Comparison of ENCODE assay signal across 1 cellular context in genomic region chr17:42677921-42678781, GRCh38.
TF ChIP-seq lines count a peak whose summit lies in the region.

No MANE protein-coding gene starts in this region.

TF ChIP-seq in K562, 482 proteins besides CTCF, POLR2A, EP300 and RAD21 (continued from another document and continues in another):
- TF ChIP-seq HOMEZ (CRISPR knock-in tag; IDR thresholded peaks at IDR 0.05): no peak
- 0 out of 2 replicates have a peak, but pooled peaks have one; percentile 40 for TF ChIP-seq EP400 (IDR thresholded peaks at IDR 0.05)
- 0 out of 2 replicates have a peak, but pooled peaks have one; percentile 15 for TF ChIP-seq RNF2 (IDR thresholded peaks at IDR 0.05)
- no peak for TF ChIP-seq ARNT (IDR thresholded peaks at IDR 0.05)
- no peak for TF ChIP-seq SP1 (CRISPR knock-in tag; IDR thresholded peaks at IDR 0.05)
- 0 out of 2 replicates have a peak, but pooled peaks have one; percentile 39 for TF ChIP-seq BCOR (IDR thresholded peaks at IDR 0.05)
- peak; percentile 46; the same call in 1 of the 2 replicates for TF ChIP-seq TEAD4 (IDR thresholded peaks at IDR 0.05; ENCODE audit: low read length)
- no peak for TF ChIP-seq TEAD4 (CRISPR knock-in tag; IDR thresholded peaks at IDR 0.05; ENCODE audit: borderline replicate concordance)
- 0 out of 2 replicates have a peak, but pooled peaks have one; percentile 46 for TF ChIP-seq ATF6 (CRISPR knock-in tag; IDR thresholded peaks at IDR 0.05)
- no peak for TF ChIP-seq PHF21A (IDR thresholded peaks at IDR 0.05; ENCODE audit: borderline replicate concordance, low read depth)
- no peak for TF ChIP-seq BDP1 (IDR thresholded peaks at IDR 0.05; ENCODE audit: insufficient read depth, insufficient read length)
- no peak for TF ChIP-seq GTF3C2 (IDR thresholded peaks at IDR 0.05; ENCODE audit: borderline replicate concordance, extremely low read depth, insufficient read length)
- peak; percentile 47; the same call in 1 of the 2 replicates for TF ChIP-seq SMAD4 (CRISPR knock-in tag; conservative IDR thresholded peaks at IDR 0.05)
- no peak for TF ChIP-seq PTBP1 (IDR thresholded peaks at IDR 0.05; ENCODE audit: low read depth, low read length)
- TF ChIP-seq ZNF280B (CRISPR knock-in tag; IDR thresholded peaks at IDR 0.05): no peak
- peak; percentile 59; the same call in 1 of the 2 replicates for TF ChIP-seq SUPT5H (IDR thresholded peaks at IDR 0.05)
- TF ChIP-seq ZBTB43 (CRISPR knock-in tag; IDR thresholded peaks at IDR 0.05): no peak
- TF ChIP-seq STAG1 (CRISPR knock-in tag; IDR thresholded peaks at IDR 0.05; ENCODE audit: borderline replicate concordance): no peak
- TF ChIP-seq SIN3A (IDR thresholded peaks at IDR 0.05; ENCODE audit: borderline replicate concordance in 2 of 2, control insufficient read depth in 1 of 2, low read depth in 2 of 2, low read length in 2 of 2): peak in 1 of 2 experiments; percentile 37; a peak in 2 of 4 replicates
- no peak for TF ChIP-seq POLR2AphosphoS2 (IDR thresholded peaks at IDR 0.05; ENCODE audit: low read length)
- TF ChIP-seq JUN (IDR thresholded peaks at IDR 0.05; ENCODE audit: borderline replicate concordance, low read depth, low read length): no peak
- no peak for TF ChIP-seq JUN (CRISPR knock-in tag; IDR thresholded peaks at IDR 0.05; ENCODE audit: borderline replicate concordance)
- TF ChIP-seq ZNF282 (CRISPR knock-in tag; IDR thresholded peaks at IDR 0.05): no peak
- no peak for TF ChIP-seq ZC3H8 (IDR thresholded peaks at IDR 0.05)
- no peak for TF ChIP-seq TRIM28 (IDR thresholded peaks at IDR 0.05)
- peak; percentile 94 for TF ChIP-seq HMGN3 (IDR thresholded peaks at IDR 0.05; ENCODE audit: borderline replicate concordance, extremely low read depth, insufficient read length, low read depth, low read length)
- TF ChIP-seq ZNF639 (CRISPR knock-in tag; conservative IDR thresholded peaks at IDR 0.05 in 1 of 2, IDR thresholded peaks at IDR 0.05 in 1 of 2): peak in 1 of 2 experiments; percentile 35; a peak in 1 of 4 replicates
- TF ChIP-seq CEBPZ (IDR thresholded peaks at IDR 0.05; ENCODE audit: borderline replicate concordance, low read depth, low read length): no peak
- TF ChIP-seq FOXK1 (CRISPR knock-in tag; IDR thresholded peaks at IDR 0.05; ENCODE audit: borderline replicate concordance): no peak
- TF ChIP-seq XRCC5 (IDR thresholded peaks at IDR 0.05; ENCODE audit: low read depth, low read length): peak; percentile 22; the same call in 1 of the 2 replicates
- TF ChIP-seq SIX5 (IDR thresholded peaks at IDR 0.05; ENCODE audit: borderline replicate concordance in 1 of 2, insufficient read depth in 1 of 2, low read depth in 1 of 2, low read length in 2 of 2): no peak
- peak; percentile 85 for TF ChIP-seq SOX6 (IDR thresholded peaks at IDR 0.05)
- TF ChIP-seq MAFK (IDR thresholded peaks at IDR 0.05; ENCODE audit: low read length): peak; percentile 94
- TF ChIP-seq NCOA1 (IDR thresholded peaks at IDR 0.05; ENCODE audit: low read depth): 0 out of 2 replicates have a peak, but pooled peaks have one; percentile 34
- TF ChIP-seq POLR2G (IDR thresholded peaks at IDR 0.05; ENCODE audit: low read depth, low read length): peak; percentile 87
- 0 out of 2 replicates have a peak, but pooled peaks have one; percentile 48 for TF ChIP-seq CBX1 (IDR thresholded peaks at IDR 0.05; ENCODE audit: low read depth)
- TF ChIP-seq ZNF274 (IDR thresholded peaks at IDR 0.05; ENCODE audit: borderline replicate concordance, low read depth, low read length): no peak
- TF ChIP-seq NR2C2 (CRISPR knock-in tag; IDR thresholded peaks at IDR 0.05): no peak
- TF ChIP-seq NR2C2 (tag; IDR thresholded peaks at IDR 0.05): peak; percentile 59; the same call in 1 of the 2 replicates
- TF ChIP-seq MXI1 (IDR thresholded peaks at IDR 0.05; ENCODE audit: low read depth, low read length): 0 out of 2 replicates have a peak, but pooled peaks have one; percentile 14
- TF ChIP-seq PKNOX1 (IDR thresholded peaks at IDR 0.05): peak; percentile 27; the same call in 1 of the 2 replicates
- peak; percentile 61; the same call in 1 of the 2 replicates for TF ChIP-seq MYC (IDR thresholded peaks at IDR 0.05; ENCODE audit: low read depth, low read length)
- TF ChIP-seq MYC (CRISPR knock-in tag; IDR thresholded peaks at IDR 0.05; ENCODE audit: borderline replicate concordance, low read depth): no peak
- no peak for TF ChIP-seq ZNF707 (CRISPR knock-in tag; conservative IDR thresholded peaks at IDR 0.05)
- peak; percentile 13; the same call in 1 of the 2 replicates for TF ChIP-seq GMEB1 (CRISPR knock-in tag; IDR thresholded peaks at IDR 0.05)
